ENCODE assay signal across 27 cellular contexts in the genomic region with DNA sequence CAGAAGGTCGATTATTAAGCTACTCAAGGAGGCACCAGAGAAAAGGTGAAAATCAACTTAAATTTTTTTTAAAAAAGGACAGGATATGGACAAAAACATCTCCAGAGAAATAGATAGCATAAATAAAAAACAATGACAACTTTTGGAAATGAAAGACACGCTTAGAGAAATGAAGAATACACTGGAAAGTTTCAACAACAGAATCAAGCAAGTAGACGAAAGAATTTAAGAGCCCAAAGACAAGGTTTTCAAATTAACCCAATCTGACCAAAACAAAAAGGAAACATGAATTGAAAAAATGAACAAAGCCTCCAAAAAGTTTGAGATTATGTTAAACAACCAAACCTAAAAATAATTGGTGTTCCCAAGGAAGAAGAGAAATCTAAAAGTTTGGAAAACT.
"Had no signal": no experiment of that assay in that cellular context is flagged by ENCODE, and none has a peak within 500 bp of the region (broad histone marks: within the 10 kb centered on the region; RNA-seq: fewer than 3 reads in every experiment).

No MANE protein-coding gene starts in this region.

- H3K4me3 ChIP-seq: body of pancreas, colonic mucosa, dorsolateral prefrontal cortex, esophagus squamous epithelium had no signal

- H3K4me1 ChIP-seq: body of pancreas, colonic mucosa, esophagus squamous epithelium had no signal

- H3K36me3 Mint-ChIP-seq: activated naive CD8-positive, alpha-beta T cell; T-cell had no signal

- DNase-seq: activated CD4-positive, alpha-beta T cell treated with anti-CD3 and anti-CD28 coated beads for 48 hours; activated CD4-positive, alpha-beta T cell treated with anti-CD3 and anti-CD28 coated beads, Interleukin-2, amount 50 U/mL, for 1 hour; activated CD4-positive, alpha-beta T cell treated with anti-CD3 and anti-CD28 coated beads, Interleukin-2, amount 50 U/mL, for 48 hours; activated CD8-positive, alpha-beta memory T cell treated with anti-CD3 and anti-CD28 coated beads for 24 hours; activated CD8-positive, alpha-beta T cell treated with anti-CD3 and anti-CD28 coated beads for 36 hours; activated effector memory CD4-positive, alpha-beta T cell treated with Interleukin-2 at 50 U/mL for 16 hours; activated gamma-delta T cell treated with Interleukin-2 at 50 U/mL for 16 hours; activated naive CD4-positive, alpha-beta T cell treated with anti-CD3 and anti-CD28 coated beads, Interleukin-2, amount 50 U/mL, for 16 hours; activated naive CD4-positive, alpha-beta T cell treated with Interleukin-2 at 50 U/mL for 16 hours; activated T-cell treated with anti-CD3 and anti-CD28 coated beads, Interleukin-2, amount 50 U/mL, for 4 hours; anterior cingulate cortex; body of pancreas; colonic mucosa; dorsolateral prefrontal cortex; effector memory CD4-positive, alpha-beta T cell; endodermal cell; esophagus squamous epithelium; head of caudate nucleus; SW 1271; T-cell; T-helper 9 cell had no signal

- H3K9me3 ChIP-seq: body of pancreas, colonic mucosa, esophagus squamous epithelium had no signal

- H3K36me3 ChIP-seq: colonic mucosa, esophagus squamous epithelium had no signal

- H3K27ac ChIP-seq: body of pancreas, colonic mucosa, dorsolateral prefrontal cortex, esophagus squamous epithelium, VCaP had no signal

- H3K27ac Mint-ChIP-seq: activated CD8-positive, alpha-beta T cell treated with anti-CD3 and anti-CD28 coated beads for 36 hours; activated naive CD8-positive, alpha-beta T cell; activated T-helper 17 cell treated with anti-CD3 and anti-CD28 coated beads, Interleukin-2, amount 50 U/mL, for 72 hours; endodermal cell; T-cell; T-helper 1 cell treated with Interleukin-12 subunit alpha and Interleukin-12 subunit beta and Interleukin-4 antibody, amounts not matched to agents 30 μg/mL and 1 μg/mL, for 36 hours; WTC11 had no signal

- H3K27me3 Mint-ChIP-seq: activated CD8-positive, alpha-beta T cell treated with anti-CD3 and anti-CD28 coated beads for 36 hours had no signal

- H3K4me1 Mint-ChIP-seq: activated T-helper 17 cell treated with anti-CD3 and anti-CD28 coated beads, Interleukin-2, amount 50 U/mL, for 72 hours; central memory CD8-positive, alpha-beta T cell; T-cell; WTC11 had no signal

- H3K4me3 Mint-ChIP-seq: activated CD8-positive, alpha-beta T cell treated with anti-CD3 and anti-CD28 coated beads for 36 hours; activated naive CD8-positive, alpha-beta T cell; activated T-cell treated with anti-CD3 and anti-CD28 coated beads, Interleukin-2, amount 50 U/mL, for 4 hours; activated T-helper 17 cell treated with anti-CD3 and anti-CD28 coated beads, Interleukin-2, amount 50 U/mL, for 72 hours; central memory CD8-positive, alpha-beta T cell; endodermal cell; T-cell; T-helper 1 cell treated with Interleukin-12 subunit alpha and Interleukin-12 subunit beta and Interleukin-4 antibody, amounts not matched to agents 30 μg/mL and 1 μg/mL, for 36 hours; WTC11 had no signal

- H3K27me3 ChIP-seq: body of pancreas, colonic mucosa, dorsolateral prefrontal cortex, esophagus squamous epithelium had no signal
